Comparison of ENCODE assay signal across 9 cellular contexts in the genomic region with DNA sequence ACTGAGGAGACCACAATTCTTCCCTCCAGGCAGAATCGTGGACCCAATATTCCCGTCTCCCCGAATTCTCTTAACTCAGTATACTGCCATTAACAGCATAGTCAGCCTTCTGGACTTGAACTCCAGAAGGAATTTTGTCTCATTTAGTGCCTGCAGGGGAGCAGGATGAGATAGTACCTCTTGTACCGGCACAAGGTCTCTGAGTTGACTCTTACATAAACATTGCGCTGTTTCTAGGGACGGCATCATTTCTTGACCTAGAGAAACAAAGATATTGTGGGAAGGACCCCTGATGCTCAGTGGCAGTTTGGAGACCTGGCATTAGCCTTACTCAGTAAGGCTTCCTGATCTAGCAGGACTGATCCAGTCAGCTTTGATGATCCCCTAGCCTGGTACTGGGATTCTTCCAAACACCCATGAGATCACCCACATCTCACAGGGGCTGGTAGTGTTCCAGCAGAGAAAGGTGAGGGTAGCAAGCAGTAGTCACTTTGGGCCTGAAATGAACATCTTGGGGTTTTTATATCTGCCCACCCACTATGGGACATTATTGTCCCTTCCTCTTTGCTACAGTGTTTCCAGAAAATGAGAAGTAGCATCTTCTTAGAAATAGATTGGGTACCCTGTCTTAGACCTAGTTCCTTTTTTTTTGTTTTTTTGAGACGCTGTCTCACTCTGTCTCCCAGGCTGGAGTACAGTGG.
DNase-seq lines count a peak whose midpoint lies in the region; ATAC-seq, FAIRE-seq and TF ChIP-seq lines count a peak whose summit lies in the region.
"Had no signal": no experiment of that assay in that cellular context is flagged by ENCODE, and none has a peak within 500 bp of the region (broad histone marks: within the 10 kb centered on the region; RNA-seq: fewer than 3 reads in every experiment).

No MANE protein-coding gene starts in this region.

- peak overlapping the region; percentile 95 for H3K4me2 ChIP-seq in astrocyte (ENCODE audit: low read length)
- peak overlapping the region; percentile 67 for H3K4me2 ChIP-seq in mesenchymal stem cell (ENCODE audit: low read length, poor library complexity, severe bottlenecking)

- H3K27ac Mint-ChIP-seq in activated naive CD4-positive, alpha-beta T cell treated with anti-CD3 and anti-CD28 coated beads, Interleukin-2, amount 50 U/mL, for 24 hours: peak overlapping the region; percentile 87
- H3K27ac Mint-ChIP-seq in astrocyte (ENCODE audit: unreplicated experiment): no peak overlapping the region

- ATAC-seq in upper lobe of right lung (peak; percentile 70), GM18502 (IDR thresholded peaks at IDR 0.05; ENCODE audit: poor library complexity, unreplicated experiment) (no peak), GM21619 (IDR thresholded peaks at IDR 0.05; ENCODE audit: unreplicated experiment) (no peak)

- no peak overlapping the region for H3K23ac ChIP-seq in mesenchymal stem cell (ENCODE audit: low read length in 2 of 2)

- WGBS in mesenchymal stem cell: 66% methylated on average over 7 of the region's 7 CpGs

- no peak overlapping the region for H2BK5ac ChIP-seq in mesenchymal stem cell (ENCODE audit: low read depth, low read length, poor library complexity, severe bottlenecking)

- peaks cover 2% of the 10 kb centered on the region for H3K79me1 ChIP-seq in mesenchymal stem cell (replicated peaks; ENCODE audit: low read length, poor library complexity, severe bottlenecking)

- no peaks in the 10 kb centered on the region for H3K9me3 ChIP-seq in astrocyte (ENCODE audit: insufficient read depth, low read depth, low read length)
- no peaks in the 10 kb centered on the region for H3K9me3 ChIP-seq in mesenchymal stem cell (ENCODE audit: control insufficient read depth, low read length)
- H3K9me3 ChIP-seq in upper lobe of right lung: no peaks in the 10 kb centered on the region

- no peak for FAIRE-seq in astrocyte (lab: Jason Lieb, UNC)
- FAIRE-seq: bronchial epithelial cell had no signal

- H3K9me3 Mint-ChIP-seq in activated naive CD4-positive, alpha-beta T cell treated with anti-CD3 and anti-CD28 coated beads, Interleukin-2, amount 50 U/mL, for 24 hours: no peaks in the 10 kb centered on the region
- peaks cover 4% of the 10 kb centered on the region for H3K9me3 Mint-ChIP-seq in astrocyte (ENCODE audit: unreplicated experiment)

- H3K36me3 ChIP-seq in astrocyte (ENCODE audit: insufficient read depth, low read length) (no peaks in the 10 kb centered on the region), mesenchymal stem cell (ENCODE audit: control insufficient read depth in 1 of 2, insufficient read depth in 2 of 2, low read depth in 1 of 2, low read length in 2 of 2) (no peaks in the 10 kb centered on the region), upper lobe of right lung (no peaks in the 10 kb centered on the region)

- H4K8ac ChIP-seq in mesenchymal stem cell (ENCODE audit: low read length): peak overlapping the region; percentile 71

- H3K4ac ChIP-seq in mesenchymal stem cell (ENCODE audit: low read depth in 1 of 2, low read length in 2 of 2): peak overlapping the region; percentile 62 to 96

- no peak overlapping the region for H3K14ac ChIP-seq in mesenchymal stem cell (ENCODE audit: low read length in 2 of 2)

- H3K4me3 Mint-ChIP-seq in activated naive CD4-positive, alpha-beta T cell treated with anti-CD3 and anti-CD28 coated beads, Interleukin-2, amount 50 U/mL, for 24 hours: peak overlapping the region; percentile 89
- H3K4me3 Mint-ChIP-seq in astrocyte (ENCODE audit: unreplicated experiment): peak overlapping the region; percentile 83

- H3K9ac ChIP-seq in astrocyte (ENCODE audit: low read length): no peak overlapping the region
- H3K9ac ChIP-seq in mesenchymal stem cell (ENCODE audit: low read length): peak overlapping the region; percentile 86

- H2AK5ac ChIP-seq in mesenchymal stem cell (ENCODE audit: low read length, severe bottlenecking): peak overlapping the region; percentile 57

- H2BK12ac ChIP-seq in mesenchymal stem cell (ENCODE audit: low read length in 2 of 2): peak overlapping the region; percentile 81 to 93

- H3K27me3 Mint-ChIP-seq in activated naive CD4-positive, alpha-beta T cell treated with anti-CD3 and anti-CD28 coated beads, Interleukin-2, amount 50 U/mL, for 24 hours: no peaks in the 10 kb centered on the region
- H3K27me3 Mint-ChIP-seq in astrocyte (ENCODE audit: low read depth, unreplicated experiment): peaks cover 18% of the 10 kb centered on the region

- H2AFZ ChIP-seq in astrocyte (ENCODE audit: low read depth, low read length) (no peak overlapping the region), mesenchymal stem cell (ENCODE audit: low read depth, low read length) (peak overlapping the region; percentile 77)

- H3K4me1 ChIP-seq in astrocyte (ENCODE audit: insufficient read depth, low read length) (peaks cover 11% of the 10 kb centered on the region), mesenchymal stem cell (ENCODE audit: control insufficient read depth, insufficient read depth, low read depth, low read length) (peaks cover 9% of the 10 kb centered on the region), upper lobe of right lung (peaks cover 19% of the 10 kb centered on the region)

- H4K91ac ChIP-seq in mesenchymal stem cell (ENCODE audit: low read length): peak overlapping the region; percentile 94

- peak overlapping the region; percentile 63 for H3K4me3 ChIP-seq in astrocyte (ENCODE audit: insufficient read depth, low read depth, low read length)
- peak overlapping the region in 1 of 2 experiments; percentile 83 for H3K4me3 ChIP-seq in mesenchymal stem cell (ENCODE audit: insufficient read depth in 1 of 2, low read depth in 1 of 2, low read length in 2 of 2)
- peak overlapping the region; percentile 64 for H3K4me3 ChIP-seq in upper lobe of right lung

- peak overlapping the region; percentile 76 for H2BK120ac ChIP-seq in mesenchymal stem cell (ENCODE audit: low read depth, low read length)

- no peaks in the 10 kb centered on the region for H3K79me2 ChIP-seq in astrocyte (ENCODE audit: insufficient read depth, low read length)

- H3K27ac ChIP-seq in astrocyte (ENCODE audit: low read depth, low read length) (no peak overlapping the region), mesenchymal stem cell (ENCODE audit: low read length, poor library complexity, severe bottlenecking) (no peak overlapping the region), upper lobe of right lung (peak overlapping the region; percentile 87)

- H3K36me3 Mint-ChIP-seq in activated naive CD4-positive, alpha-beta T cell treated with anti-CD3 and anti-CD28 coated beads, Interleukin-2, amount 50 U/mL, for 24 hours: no peaks in the 10 kb centered on the region
- peaks cover 3% of the 10 kb centered on the region for H3K36me3 Mint-ChIP-seq in astrocyte (ENCODE audit: low read depth, unreplicated experiment)

- intact Hi-C loops in upper lobe of right lung (cut with DNase I): no loop called here

- no peak for TF ChIP-seq CTCF in astrocyte (IDR thresholded peaks at IDR 0.05; ENCODE audit: insufficient read depth, low read depth, low read length)
- no peak for TF ChIP-seq CTCF in upper lobe of right lung (IDR thresholded peaks at IDR 0.05)

- peaks cover 37% of the 10 kb centered on the region for H3K4me1 Mint-ChIP-seq in activated naive CD4-positive, alpha-beta T cell treated with anti-CD3 and anti-CD28 coated beads, Interleukin-2, amount 50 U/mL, for 24 hours
- peaks cover 7% of the 10 kb centered on the region for H3K4me1 Mint-ChIP-seq in astrocyte (ENCODE audit: low read depth, unreplicated experiment)

- H3K18ac ChIP-seq in mesenchymal stem cell (ENCODE audit: low read depth in 1 of 2, low read length in 2 of 2): peak overlapping the region; percentile 47 to 99

- DNase-seq in activated naive CD4-positive, alpha-beta T cell treated with anti-CD3 and anti-CD28 coated beads, Interleukin-2, amount 50 U/mL, for 16 hours: no peak
- DNase-seq in astrocyte (ENCODE audit: low read depth): no peak
- DNase-seq in mesenchymal stem cell: no peak
- no peak for DNase-seq in upper lobe of right lung
- no peak for DNase-seq in T1000 (lab: John Stamatoyannopoulos, UW)

- no peaks in the 10 kb centered on the region for H3K27me3 ChIP-seq in astrocyte (ENCODE audit: insufficient read depth, low read length)
- peaks cover 0 to 3% of the 10 kb centered on the region in 2 experiments for H3K27me3 ChIP-seq in mesenchymal stem cell (ENCODE audit: control insufficient read depth in 1 of 2, insufficient read depth in 1 of 2, low read length in 2 of 2)
- H3K27me3 ChIP-seq in upper lobe of right lung: no peaks in the 10 kb centered on the region

- H4K20me1 ChIP-seq in astrocyte (ENCODE audit: insufficient read depth, low read length): no peaks in the 10 kb centered on the region

- peak overlapping the region; percentile 19 for H2BK15ac ChIP-seq in mesenchymal stem cell (ENCODE audit: low read depth, poor library complexity, severe bottlenecking)
